Comparison of ENCODE assay signal across 12 cellular contexts in the genomic region with DNA sequence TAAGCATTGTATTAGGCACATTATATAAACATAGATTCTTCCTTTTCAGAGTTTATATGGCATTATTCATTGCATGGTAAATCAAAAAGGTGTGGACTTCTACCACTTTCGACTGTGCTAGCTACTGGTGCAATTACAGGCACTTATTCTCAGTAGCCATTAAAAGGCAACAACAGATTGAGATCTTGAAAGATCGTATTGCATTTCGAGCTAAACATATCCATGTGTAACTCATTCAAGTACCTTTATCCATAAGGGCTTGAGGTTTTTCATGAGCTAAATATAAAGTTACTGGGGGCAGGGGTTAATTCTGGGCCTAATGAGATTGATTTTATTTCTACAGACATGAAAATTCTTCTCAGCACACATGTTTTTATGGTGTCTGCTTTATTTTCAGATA.
"Had no signal": no experiment of that assay in that cellular context is flagged by ENCODE, and none has a peak within 500 bp of the region (broad histone marks: within the 10 kb centered on the region; RNA-seq: fewer than 3 reads in every experiment).

No MANE protein-coding gene starts in this region.

- H3K4me1 Mint-ChIP-seq: activated CD4-positive, alpha-beta T cell treated with anti-CD3 and anti-CD28 coated beads, Interleukin-2, amount 10 ng/mL, durations not matched to agents 7 days and 5 days; activated naive CD4-positive, alpha-beta T cell treated with anti-CD3 and anti-CD28 coated beads, Interleukin-2, amount 50 U/mL, for 24 hours; neural crest cell; stimulated activated effector memory CD8-positive, alpha-beta T cell treated with anti-CD3 and anti-CD28 coated beads, Interleukin-12 subunit alpha, Interleukin-12 subunit beta, amount 100 ng/mL, for 72 hours had no signal

- H3K27ac Mint-ChIP-seq: activated CD4-positive, alpha-beta T cell treated with anti-CD3 and anti-CD28 coated beads, Interleukin-2, amount 10 ng/mL, durations not matched to agents 7 days and 5 days; activated naive CD4-positive, alpha-beta T cell treated with anti-CD3 and anti-CD28 coated beads, Interleukin-2, amount 50 U/mL, for 24 hours; activated T-helper 2 cell treated with anti-CD3 and anti-CD28 coated beads, Interferon-gamma antibody, Interleukin-2, Interleukin-4, amounts not matched to agents 10 μg/mL and 5 μg/mL and 100 μg/mL, durations not matched to agents 14 hours and 24 hours and 36 hours; stimulated activated effector memory CD8-positive, alpha-beta T cell treated with anti-CD3 and anti-CD28 coated beads, Interleukin-12 subunit alpha, Interleukin-12 subunit beta, amount 100 ng/mL, for 72 hours had no signal

- H3K27me3 ChIP-seq: body of pancreas, heart right ventricle, tibial nerve, vagina had no signal

- H3K27me3 Mint-ChIP-seq: activated CD4-positive, alpha-beta T cell treated with anti-CD3 and anti-CD28 coated beads, Interleukin-2, amount 10 ng/mL, durations not matched to agents 7 days and 5 days had no signal

- H3K36me3 Mint-ChIP-seq: activated naive CD4-positive, alpha-beta T cell treated with anti-CD3 and anti-CD28 coated beads, Interleukin-2, amount 50 U/mL, for 24 hours; stimulated activated effector memory CD8-positive, alpha-beta T cell treated with anti-CD3 and anti-CD28 coated beads, Interleukin-12 subunit alpha, Interleukin-12 subunit beta, amount 100 ng/mL, for 72 hours had no signal

- H3K9me3 ChIP-seq: body of pancreas, heart right ventricle, tibial nerve, vagina had no signal

- H3K4me1 ChIP-seq: body of pancreas, vagina had no signal

- DNase-seq: activated CD4-positive, alpha-beta T cell treated with anti-CD3 and anti-CD28 coated beads, Interleukin-2, amount 10 ng/mL, durations not matched to agents 7 days and 5 days; activated CD4-positive, CD25-positive, alpha-beta regulatory T cell; activated CD8-positive, alpha-beta memory T cell treated with anti-CD3 and anti-CD28 coated beads for 24 hours; body of pancreas; effector memory CD4-positive, alpha-beta T cell; heart right ventricle had no signal

- H3K36me3 ChIP-seq: heart right ventricle, tibial nerve, vagina had no signal

- H3K9me3 Mint-ChIP-seq: activated CD4-positive, alpha-beta T cell treated with anti-CD3 and anti-CD28 coated beads, Interleukin-2, amount 10 ng/mL, durations not matched to agents 7 days and 5 days; activated naive CD4-positive, alpha-beta T cell treated with anti-CD3 and anti-CD28 coated beads, Interleukin-2, amount 50 U/mL, for 24 hours; activated T-helper 2 cell treated with anti-CD3 and anti-CD28 coated beads, Interferon-gamma antibody, Interleukin-2, Interleukin-4, amounts not matched to agents 10 μg/mL and 5 μg/mL and 100 μg/mL, durations not matched to agents 14 hours and 24 hours and 36 hours; neural crest cell; stimulated activated effector memory CD8-positive, alpha-beta T cell treated with anti-CD3 and anti-CD28 coated beads, Interleukin-12 subunit alpha, Interleukin-12 subunit beta, amount 100 ng/mL, for 72 hours had no signal

- H3K27ac ChIP-seq: body of pancreas, heart right ventricle, tibial nerve, vagina had no signal

- H3K4me3 ChIP-seq: body of pancreas, heart right ventricle, tibial nerve, vagina had no signal

- H3K4me3 Mint-ChIP-seq: activated CD4-positive, alpha-beta T cell treated with anti-CD3 and anti-CD28 coated beads, Interleukin-2, amount 10 ng/mL, durations not matched to agents 7 days and 5 days; activated naive CD4-positive, alpha-beta T cell treated with anti-CD3 and anti-CD28 coated beads, Interleukin-2, amount 50 U/mL, for 24 hours; neural crest cell; stimulated activated effector memory CD8-positive, alpha-beta T cell treated with anti-CD3 and anti-CD28 coated beads, Interleukin-12 subunit alpha, Interleukin-12 subunit beta, amount 100 ng/mL, for 72 hours had no signal
